20 cellular contexts compared by ENCODE assay signal in the genomic region with DNA sequence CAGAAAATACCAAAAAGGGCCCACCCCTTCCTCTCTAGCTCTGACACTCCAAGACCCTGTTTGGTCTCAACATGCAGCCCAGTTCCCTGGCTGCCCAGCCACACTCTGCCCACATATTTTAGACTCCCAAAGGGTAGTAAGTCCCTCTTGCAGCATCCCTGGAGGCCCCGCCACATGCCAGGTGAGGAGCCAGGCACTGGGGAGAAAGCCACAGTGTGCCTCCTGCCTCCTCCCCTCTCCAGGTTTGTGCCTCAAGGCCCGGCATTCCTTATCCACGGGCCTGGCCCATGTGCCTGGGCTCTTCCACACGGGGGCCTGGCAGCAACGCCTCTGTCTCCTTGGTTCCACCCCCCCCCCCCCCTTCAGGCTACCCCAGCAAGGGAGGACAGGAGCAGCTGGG.
DNase-seq lines count a peak whose midpoint lies in the region; ATAC-seq, FAIRE-seq and TF ChIP-seq lines count a peak whose summit lies in the region.
"Had no signal": no experiment of that assay in that cellular context is flagged by ENCODE, and none has a peak within 500 bp of the region (broad histone marks: within the 10 kb centered on the region; RNA-seq: fewer than 3 reads in every experiment).

No MANE protein-coding gene starts in this region.

- no CpG with 5 or more reads among the region's 5 CpGs for WGBS in trophoblast cell (ENCODE audit: extremely low coverage, insufficient coverage, insufficient read length)
- 67 to 68% methylated on average over 5 of the region's 5 CpGs for WGBS in pancreas, 2 donors

- in situ Hi-C loops in Panc1 (cut with HindIII; ENCODE audit: low pct_unique_long_range_greater_than_20kb, low sequenced_read_pairs), result no loop called here

- peak overlapping the region; percentile 75 for H2AK5ac ChIP-seq in trophoblast cell (ENCODE audit: low read length)

- H2BK12ac ChIP-seq in trophoblast cell (ENCODE audit: low read length), result peak overlapping the region; percentile 85

- no TSS peak for BruUV-seq in Panc1 (replicated peaks; lab: Mats Ljungman, UMichigan)

- peak overlapping the region; percentile 56 for H4K8ac ChIP-seq in trophoblast cell (ENCODE audit: low read depth, low read length)

- no peak for ATAC-seq in Panc1
- ATAC-seq in HG03469 (IDR thresholded peaks at IDR 0.05; ENCODE audit: unreplicated experiment), result no peak
- ATAC-seq in HG02763 (IDR thresholded peaks at IDR 0.05; ENCODE audit: unreplicated experiment), result no peak
- ATAC-seq in GM21723 (IDR thresholded peaks at IDR 0.05; ENCODE audit: unreplicated experiment), result no peak
- ATAC-seq in pancreas, result no peak
- ATAC-seq: GM12878 had no signal

- POLR2A ChIA-PET in Panc1 (lab: Charles Lee), result interaction anchor here (0.7 kb wide), 1 partner anchor 124 kb away, joined by 3 read pairs; no protein-coding TSS in a partner anchor

- no peak overlapping the region for H2AFZ ChIP-seq in trophoblast cell (ENCODE audit: insufficient read depth, low read length, poor library complexity)

- peak overlapping the region; percentile 8 for H3K4ac ChIP-seq in trophoblast cell (ENCODE audit: low read depth, low read length)

- H3K27ac ChIP-seq in Panc1 (ENCODE audit: low read length), result peak overlapping the region; percentile 12; the same call in 1 of the 2 replicates
- H3K27ac ChIP-seq in right atrium auricular region, result peak overlapping the region; percentile 14 to 44
- peak overlapping the region; percentile 30 for H3K27ac ChIP-seq in trophoblast cell (ENCODE audit: low read depth, low read length)
- no peak overlapping the region for H3K27ac ChIP-seq in pancreas
- H3K27ac ChIP-seq: brain microvascular endothelial cell, tibial artery had no signal

- H2BK5ac ChIP-seq in trophoblast cell (ENCODE audit: low read depth, low read length, poor library complexity), result peak overlapping the region; percentile 77

- H3K23ac ChIP-seq in trophoblast cell (ENCODE audit: low read length), result no peak overlapping the region

- H3K9me3 ChIP-seq in Panc1 (ENCODE audit: control insufficient read depth, insufficient read depth, low read depth, low read length) (no peaks in the 10 kb centered on the region), right atrium auricular region (no peaks in the 10 kb centered on the region), trophoblast cell (ENCODE audit: insufficient read depth, low read depth, low read length) (no peaks in the 10 kb centered on the region), pancreas (no peaks in the 10 kb centered on the region)
- H3K9me3 ChIP-seq: tibial artery had no signal

- H3K4me2 ChIP-seq in trophoblast cell (ENCODE audit: low read length), result no peak overlapping the region
- H3K4me2 ChIP-seq: smooth muscle cell had no signal

- no peak for TF ChIP-seq CTCF in Panc1 (IDR thresholded peaks at IDR 0.05)
- TF ChIP-seq CTCF in right atrium auricular region (IDR thresholded peaks at IDR 0.05), result no peak
- no peak for TF ChIP-seq CTCF in pancreas (IDR thresholded peaks at IDR 0.05)

- DNase-seq in ELF-1 (ENCODE audit: low read depth, low spot score) (peak; percentile 65), Panc1 (ENCODE audit: low read depth, low spot score) (no peak), right atrium auricular region (ENCODE audit: low spot score) (no peak), trophoblast cell (no peak), pancreas (no peak)
- DNase-seq: activated CD4-positive, CD25-positive, alpha-beta regulatory T cell; activated naive CD4-positive, alpha-beta T cell treated with anti-CD3 and anti-CD28 coated beads, Interleukin-2, amount 50 U/mL, for 16 hours; brain microvascular endothelial cell; GDM1; midbrain; NCI-H2029 treated with DMSO at 0.1 percent for 48 hours; NCI-H510A treated with DMSO at 0.1 percent for 48 hours; SIG-M5; tibial artery had no signal

- H3K79me1 ChIP-seq in trophoblast cell (ENCODE audit: low read length), result peaks cover 85% of the 10 kb centered on the region

- H3K14ac ChIP-seq in trophoblast cell (ENCODE audit: low read length), result peak overlapping the region; percentile 72

- H3K9ac ChIP-seq in trophoblast cell (ENCODE audit: low read length), result no peak overlapping the region

- H3K4me1 ChIP-seq in Panc1 (ENCODE audit: control insufficient read depth, insufficient read depth, low read length) (peaks cover 34% of the 10 kb centered on the region), right atrium auricular region (peaks cover 5 to 96% of the 10 kb centered on the region in 2 donors), trophoblast cell (ENCODE audit: control insufficient read depth in 1 of 2, insufficient read depth in 2 of 2, low read length in 2 of 2) (peaks cover 61 to 63% of the 10 kb centered on the region in 2 experiments), pancreas (peaks cover 0 to 7% (median 0%) of the 10 kb centered on the region in 3 donors)

- H2BK120ac ChIP-seq in trophoblast cell (ENCODE audit: insufficient read depth, low read length, poor library complexity), result peak overlapping the region; percentile 75

- H3K4me3 ChIP-seq in Panc1 (ENCODE audit: low read depth in 2 of 2, low read length in 2 of 2) (no peak overlapping the region), right atrium auricular region (no peak overlapping the region), trophoblast cell (ENCODE audit: low read depth, low read length) (no peak overlapping the region), pancreas (no peak overlapping the region)
- H3K4me3 ChIP-seq: GM12878, smooth muscle cell, tibial artery had no signal

- CTCF ChIA-PET in Panc1 (lab: Charles Lee), result no interaction called here

- intact Hi-C loops in Panc1 (cut with micrococcal nuclease; ENCODE audit: unreplicated experiment) (no loop called here), pancreas (cut with DNase I) (no loop called here)

- H3K36me3 ChIP-seq in Panc1 (ENCODE audit: control insufficient read depth, insufficient read depth, low read length), result no peaks in the 10 kb centered on the region
- no peaks in the 10 kb centered on the region for H3K36me3 ChIP-seq in right atrium auricular region
- H3K36me3 ChIP-seq in trophoblast cell (ENCODE audit: control insufficient read depth in 1 of 2, insufficient read depth in 2 of 2, low read length in 2 of 2), result no peaks in the 10 kb centered on the region
- no peaks in the 10 kb centered on the region for H3K36me3 ChIP-seq in pancreas
- H3K36me3 ChIP-seq: brain microvascular endothelial cell, tibial artery had no signal

- H4K12ac ChIP-seq in trophoblast cell (ENCODE audit: low read depth, low read length), result no peak overlapping the region

- peak overlapping the region; percentile 26 for H3K18ac ChIP-seq in trophoblast cell (ENCODE audit: low read length)

- H3K27me3 ChIP-seq in Panc1 (ENCODE audit: control insufficient read depth, insufficient read depth, low read length), result no peaks in the 10 kb centered on the region
- no peaks in the 10 kb centered on the region for H3K27me3 ChIP-seq in right atrium auricular region
- H3K27me3 ChIP-seq in trophoblast cell (ENCODE audit: insufficient read depth, low read length), result no peaks in the 10 kb centered on the region
- no peaks in the 10 kb centered on the region for H3K27me3 ChIP-seq in pancreas
- H3K27me3 ChIP-seq: brain microvascular endothelial cell, tibial artery had no signal

- peaks cover 20% of the 10 kb centered on the region for H3K79me2 ChIP-seq in trophoblast cell (ENCODE audit: control insufficient read depth, insufficient read depth, low read length, poor library complexity)

- peak overlapping the region; percentile 95 for H4K91ac ChIP-seq in trophoblast cell (ENCODE audit: low read depth, low read length)

- FAIRE-seq in pancreas (lab: Jason Lieb, UNC), result no peak
- FAIRE-seq: D721Med, GM12878 had no signal

Comparison
In these comparisons a context has a peak if more than half of its experiments do, and no peak if none do; other contexts are left out.
1. H3K27ac ChIP-seq: peak in Panc1 (single experiment), right atrium auricular region (2 of 2) and trophoblast cell (single experiment); none in pancreas (0 of 4).